1 cellular context compared by ENCODE assay signal in the genomic region with DNA sequence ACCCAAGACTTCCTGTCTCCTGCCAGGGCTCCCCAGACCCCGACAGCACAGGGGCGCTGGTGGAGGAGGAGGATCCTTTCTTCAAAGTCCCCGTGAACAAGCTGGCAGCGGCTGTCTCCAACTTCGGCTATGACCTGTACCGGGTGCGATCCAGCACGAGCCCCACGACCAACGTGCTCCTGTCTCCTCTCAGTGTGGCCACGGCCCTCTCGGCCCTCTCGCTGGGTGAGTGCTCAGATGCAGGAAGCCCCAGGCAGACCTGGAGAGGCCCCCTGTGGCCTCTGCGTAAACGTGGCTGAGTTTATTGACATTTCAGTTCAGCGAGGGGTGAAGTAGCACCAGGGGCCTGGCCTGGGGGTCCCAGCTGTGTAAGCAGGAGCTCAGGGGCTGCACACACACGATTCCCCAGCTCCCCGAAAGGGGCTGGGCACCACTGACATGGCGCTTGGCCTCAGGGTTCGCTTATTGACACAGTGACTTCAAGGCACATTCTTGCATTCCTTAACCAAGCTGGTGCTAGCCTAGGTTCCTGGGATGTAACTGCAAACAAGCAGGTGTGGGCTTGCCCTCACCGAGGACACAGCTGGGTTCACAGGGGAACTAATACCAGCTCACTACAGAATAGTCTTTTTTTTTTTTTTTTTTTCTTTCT.
TF ChIP-seq lines count a peak whose summit lies in the region.

No MANE protein-coding gene starts in this region.

TF ChIP-seq in HepG2, 621 proteins besides CTCF, POLR2A, EP300 and RAD21 (continued from another document and continues in another):
- TF ChIP-seq, protein P1, sequence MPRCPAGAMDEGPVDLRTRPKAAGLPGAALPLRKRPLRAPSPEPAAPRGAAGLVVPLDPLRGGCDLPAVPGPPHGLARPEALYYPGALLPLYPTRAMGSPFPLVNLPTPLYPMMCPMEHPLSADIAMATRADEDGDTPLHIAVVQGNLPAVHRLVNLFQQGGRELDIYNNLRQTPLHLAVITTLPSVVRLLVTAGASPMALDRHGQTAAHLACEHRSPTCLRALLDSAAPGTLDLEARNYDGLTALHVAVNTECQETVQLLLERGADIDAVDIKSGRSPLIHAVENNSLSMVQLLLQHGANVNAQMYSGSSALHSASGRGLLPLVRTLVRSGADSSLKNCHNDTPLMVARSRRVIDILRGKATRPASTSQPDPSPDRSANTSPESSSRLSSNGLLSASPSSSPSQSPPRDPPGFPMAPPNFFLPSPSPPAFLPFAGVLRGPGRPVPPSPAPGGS (CRISPR knock-in tag; IDR thresholded peaks at IDR 0.05) = no peak
- TF ChIP-seq MEIS1 (CRISPR knock-in tag; IDR thresholded peaks at IDR 0.05; ENCODE audit: borderline replicate concordance) (0 out of 2 replicates have a peak, but pooled peaks have one; percentile 25), TARDBP (CRISPR knock-in tag; IDR thresholded peaks at IDR 0.05) (peak; percentile 57; the same call in 1 of the 2 replicates), ISL2 (CRISPR knock-in tag; IDR thresholded peaks at IDR 0.05) (0 out of 2 replicates have a peak, but pooled peaks have one; percentile 11), HNF1B (CRISPR knock-in tag; IDR thresholded peaks at IDR 0.05) (0 out of 2 replicates have a peak, but pooled peaks have one; percentile 32), ZNF563 (CRISPR knock-in tag; IDR thresholded peaks at IDR 0.05) (peak; percentile 61; the same call in 1 of the 2 replicates), ZBTB38 (CRISPR knock-in tag; IDR thresholded peaks at IDR 0.05) (0 out of 2 replicates have a peak, but pooled peaks have one; percentile 36), ZNF724P (CRISPR knock-in tag; IDR thresholded peaks at IDR 0.05; ENCODE audit: borderline replicate concordance) (no peak), RBFOX2 (IDR thresholded peaks at IDR 0.05; ENCODE audit: low read depth, low read length) (peak; percentile 80), GATAD2A (CRISPR knock-in tag; IDR thresholded peaks at IDR 0.05) (peak; percentile 85), NR2F1 (CRISPR knock-in tag; IDR thresholded peaks at IDR 0.05) (peak in 1 of 2 experiments; percentile 47; a peak in 1 of 4 replicates), ZSCAN31 (CRISPR knock-in tag; IDR thresholded peaks at IDR 0.05; ENCODE audit: low read depth) (peak; percentile 42; the same call in 1 of the 2 replicates), ZNF598 (CRISPR knock-in tag; IDR thresholded peaks at IDR 0.05; ENCODE audit: borderline replicate concordance) (no peak), ARID2 (CRISPR knock-in tag; IDR thresholded peaks at IDR 0.05; ENCODE audit: borderline replicate concordance) (no peak), IRF2 (CRISPR knock-in tag; IDR thresholded peaks at IDR 0.05) (peak; percentile 43; the same call in 1 of the 2 replicates), FOXA3 (CRISPR knock-in tag; IDR thresholded peaks at IDR 0.05) (peak; percentile 98), ETS1 (CRISPR knock-in tag; IDR thresholded peaks at IDR 0.05) (no peak), ZNF292 (CRISPR knock-in tag; IDR thresholded peaks at IDR 0.05; ENCODE audit: borderline replicate concordance, low read depth) (no peak), ZNF891 (CRISPR knock-in tag; IDR thresholded peaks at IDR 0.05) (no peak), JDP2 (CRISPR knock-in tag; IDR thresholded peaks at IDR 0.05; ENCODE audit: borderline replicate concordance) (no peak), TEF (CRISPR knock-in tag; IDR thresholded peaks at IDR 0.05) (no peak), MED13 (CRISPR knock-in tag; IDR thresholded peaks at IDR 0.05) (no peak), AKAP8 (CRISPR knock-in tag; IDR thresholded peaks at IDR 0.05) (peak; percentile 36; the same call in 1 of the 2 replicates), SKI (IDR thresholded peaks at IDR 0.05; ENCODE audit: partially characterized antibody) (no peak), KIAA2018 (CRISPR knock-in tag; IDR thresholded peaks at IDR 0.05; ENCODE audit: borderline replicate concordance) (no peak), ZNF790 (CRISPR knock-in tag; IDR thresholded peaks at IDR 0.05; ENCODE audit: borderline replicate concordance) (no peak), ZNF775 (CRISPR knock-in tag; IDR thresholded peaks at IDR 0.05; ENCODE audit: borderline replicate concordance) (no peak), POGK (CRISPR knock-in tag; conservative IDR thresholded peaks at IDR 0.05) (0 out of 2 replicates have a peak, but pooled peaks have one; percentile 40), ZNF614 (CRISPR knock-in tag; IDR thresholded peaks at IDR 0.05; ENCODE audit: borderline replicate concordance) (0 out of 2 replicates have a peak, but pooled peaks have one; percentile 37)
- TF ChIP-seq, protein P2, sequence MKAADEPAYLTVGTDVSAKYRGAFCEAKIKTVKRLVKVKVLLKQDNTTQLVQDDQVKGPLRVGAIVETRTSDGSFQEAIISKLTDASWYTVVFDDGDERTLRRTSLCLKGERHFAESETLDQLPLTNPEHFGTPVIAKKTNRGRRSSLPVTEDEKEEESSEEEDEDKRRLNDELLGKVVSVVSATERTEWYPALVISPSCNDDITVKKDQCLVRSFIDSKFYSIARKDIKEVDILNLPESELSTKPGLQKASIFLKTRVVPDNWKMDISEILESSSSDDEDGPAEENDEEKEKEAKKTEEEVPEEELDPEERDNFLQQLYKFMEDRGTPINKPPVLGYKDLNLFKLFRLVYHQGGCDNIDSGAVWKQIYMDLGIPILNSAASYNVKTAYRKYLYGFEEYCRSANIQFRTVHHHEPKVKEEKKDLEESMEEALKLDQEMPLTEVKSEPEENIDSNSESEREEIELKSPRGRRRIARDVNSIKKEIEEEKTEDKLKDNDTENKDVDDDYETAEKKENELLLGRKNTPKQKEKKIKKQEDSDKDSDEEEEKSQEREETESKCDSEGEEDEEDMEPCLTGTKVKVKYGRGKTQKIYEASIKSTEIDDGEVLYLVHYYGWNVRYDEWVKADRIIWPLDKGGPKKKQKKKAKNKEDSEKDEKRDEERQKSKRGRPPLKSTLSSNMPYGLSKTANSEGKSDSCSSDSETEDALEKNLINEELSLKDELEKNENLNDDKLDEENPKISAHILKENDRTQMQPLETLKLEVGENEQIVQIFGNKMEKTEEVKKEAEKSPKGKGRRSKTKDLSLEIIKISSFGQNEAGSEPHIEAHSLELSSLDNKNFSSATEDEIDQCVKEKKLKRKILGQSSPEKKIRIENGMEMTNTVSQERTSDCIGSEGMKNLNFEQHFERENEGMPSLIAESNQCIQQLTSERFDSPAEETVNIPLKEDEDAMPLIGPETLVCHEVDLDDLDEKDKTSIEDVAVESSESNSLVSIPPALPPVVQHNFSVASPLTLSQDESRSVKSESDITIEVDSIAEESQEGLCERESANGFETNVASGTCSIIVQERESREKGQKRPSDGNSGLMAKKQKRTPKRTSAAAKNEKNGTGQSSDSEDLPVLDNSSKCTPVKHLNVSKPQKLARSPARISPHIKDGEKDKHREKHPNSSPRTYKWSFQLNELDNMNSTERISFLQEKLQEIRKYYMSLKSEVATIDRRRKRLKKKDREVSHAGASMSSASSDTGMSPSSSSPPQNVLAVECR (CRISPR knock-in tag; IDR thresholded peaks at IDR 0.05; ENCODE audit: borderline replicate concordance) = peak; percentile 70
- TF ChIP-seq, protein P3, sequence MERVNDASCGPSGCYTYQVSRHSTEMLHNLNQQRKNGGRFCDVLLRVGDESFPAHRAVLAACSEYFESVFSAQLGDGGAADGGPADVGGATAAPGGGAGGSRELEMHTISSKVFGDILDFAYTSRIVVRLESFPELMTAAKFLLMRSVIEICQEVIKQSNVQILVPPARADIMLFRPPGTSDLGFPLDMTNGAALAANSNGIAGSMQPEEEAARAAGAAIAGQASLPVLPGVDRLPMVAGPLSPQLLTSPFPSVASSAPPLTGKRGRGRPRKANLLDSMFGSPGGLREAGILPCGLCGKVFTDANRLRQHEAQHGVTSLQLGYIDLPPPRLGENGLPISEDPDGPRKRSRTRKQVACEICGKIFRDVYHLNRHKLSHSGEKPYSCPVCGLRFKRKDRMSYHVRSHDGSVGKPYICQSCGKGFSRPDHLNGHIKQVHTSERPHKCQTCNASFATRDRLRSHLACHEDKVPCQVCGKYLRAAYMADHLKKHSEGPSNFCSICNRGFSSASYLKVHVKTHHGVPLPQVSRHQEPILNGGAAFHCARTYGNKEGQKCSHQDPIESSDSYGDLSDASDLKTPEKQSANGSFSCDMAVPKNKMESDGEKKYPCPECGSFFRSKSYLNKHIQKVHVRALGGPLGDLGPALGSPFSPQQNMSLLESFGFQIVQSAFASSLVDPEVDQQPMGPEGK (CRISPR knock-in tag; IDR thresholded peaks at IDR 0.05) = peak; percentile 79
